ENCODE assay signal across 37 cellular contexts in the genomic region with DNA sequence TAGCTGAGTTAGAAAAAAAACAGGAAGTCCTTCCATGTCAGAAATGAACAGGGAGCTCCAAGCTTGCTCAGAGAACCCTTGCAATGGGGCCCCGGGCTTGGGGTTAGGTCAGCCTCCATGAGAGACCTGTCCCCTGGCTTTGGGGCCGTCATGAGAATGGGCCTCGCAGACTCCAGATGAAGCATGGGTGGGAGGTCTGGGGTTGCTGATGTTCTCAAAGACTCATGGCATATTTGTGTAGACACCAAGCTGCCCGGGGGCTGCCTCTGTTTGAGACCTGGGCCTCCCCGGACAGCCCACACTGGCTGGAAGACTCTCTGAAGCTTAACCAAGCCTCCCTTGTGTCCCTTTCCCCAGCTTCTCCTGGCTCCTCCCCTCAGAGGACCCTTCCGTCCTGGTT.
"Had no signal": no experiment of that assay in that cellular context is flagged by ENCODE, and none has a peak within 500 bp of the region (broad histone marks: within the 10 kb centered on the region; RNA-seq: fewer than 3 reads in every experiment).

No MANE protein-coding gene starts in this region.

- H3K27ac Mint-ChIP-seq: activated B cell treated with CpG ODN at 0.5 μM for 24 hours; activated CD4-positive, alpha-beta memory T cell treated with anti-CD3 and anti-CD28 coated beads for 36 hours; activated CD4-positive, alpha-beta T cell treated with anti-CD3 and anti-CD28 coated beads, Interleukin-2, amount 10 ng/mL, durations not matched to agents 24 days and 14 days; activated CD8-positive, alpha-beta T cell treated with anti-CD3 and anti-CD28 coated beads for 36 hours; activated naive CD4-positive, alpha-beta T cell treated with anti-CD3 and anti-CD28 coated beads for 36 hours; activated naive CD4-positive, alpha-beta T cell treated with anti-CD3 and anti-CD28 coated beads, Interleukin-2, amount 50 U/mL, for 72 hours; activated naive CD8-positive, alpha-beta T cell treated with anti-CD3 and anti-CD28 coated beads for 36 hours; activated T-cell treated with anti-CD3 and anti-CD28 coated beads, Interleukin-2, amount 50 U/mL, for 72 hours; activated T-helper 1 cell treated with anti-CD3 and anti-CD28 coated beads, Interleukin-12 subunit alpha, Interleukin-12 subunit beta, Interleukin-2, Interleukin-4 antibody, amounts not matched to agents 30 ng/mL and 10 ng/mL and 1 ng/mL, durations not matched to agents 14 hours and 24 hours and 36 hours; activated T-helper 17 cell treated with anti-CD3 and anti-CD28 coated beads, Interleukin-2, amount 50 U/mL, for 72 hours; T-helper 1 cell treated with Interleukin-12 subunit alpha and Interleukin-12 subunit beta and Interleukin-4 antibody, amounts not matched to agents 30 μg/mL and 1 μg/mL, for 36 hours; T-helper 2 cell treated with Interferon-gamma antibody and Interleukin-4, amounts not matched to agents 5 μg/mL and 100 μg/mL, for 36 hours had no signal

- H3K27ac ChIP-seq: adrenal gland, body of pancreas, brain microvascular endothelial cell, breast epithelium, VCaP had no signal

- H3K4me1 Mint-ChIP-seq: activated B cell treated with CpG ODN at 0.5 μM for 24 hours; activated CD4-positive, alpha-beta T cell treated with anti-CD3 and anti-CD28 coated beads, Interleukin-2, amount 10 ng/mL, durations not matched to agents 24 days and 14 days; activated naive CD8-positive, alpha-beta T cell treated with anti-CD3 and anti-CD28 coated beads for 36 hours; activated T-helper 17 cell treated with anti-CD3 and anti-CD28 coated beads, Interleukin-2, amount 50 U/mL, for 72 hours; central memory CD8-positive, alpha-beta T cell had no signal

- H3K4me1 ChIP-seq: adrenal gland, body of pancreas, breast epithelium had no signal

- DNase-seq: activated B cell treated with CpG ODN at 0.5 μM for 24 hours; activated CD4-positive, alpha-beta memory T cell treated with anti-CD3 and anti-CD28 coated beads for 36 hours; activated CD4-positive, alpha-beta T cell treated with anti-CD3 and anti-CD28 coated beads for 4 hours; activated CD4-positive, alpha-beta T cell treated with anti-CD3 and anti-CD28 coated beads, Interleukin-2, amount 10 ng/mL, durations not matched to agents 24 days and 14 days; activated CD4-positive, alpha-beta T cell treated with anti-CD3 and anti-CD28 coated beads, Interleukin-2, amount 50 U/mL, for 1 hour; activated CD4-positive, alpha-beta T cell treated with anti-CD3 and anti-CD28 coated beads, Interleukin-2, amount 50 U/mL, for 4 hours; activated CD4-positive, CD25-positive, alpha-beta regulatory T cell treated with anti-CD3 and anti-CD28 coated beads, Interleukin-2, amount 50 U/mL, for 72 hours; activated CD8-positive, alpha-beta memory T cell treated with anti-CD3 and anti-CD28 coated beads, Interleukin-2, amount 50 U/mL, for 4 hours; activated CD8-positive, alpha-beta T cell treated with anti-CD3 and anti-CD28 coated beads for 36 hours; activated effector memory CD4-positive, alpha-beta T cell treated with anti-CD3 and anti-CD28 coated beads, Interleukin-2, amount 50 U/mL, for 16 hours; activated gamma-delta T cell treated with Interleukin-2 at 50 U/mL for 16 hours; activated naive CD4-positive, alpha-beta T cell; activated naive CD4-positive, alpha-beta T cell treated with anti-CD3 and anti-CD28 coated beads for 36 hours; activated naive CD4-positive, alpha-beta T cell treated with anti-CD3 and anti-CD28 coated beads, Interleukin-2, amount 50 U/mL, for 16 hours; activated naive CD8-positive, alpha-beta T cell treated with anti-CD3 and anti-CD28 coated beads for 36 hours; activated T-cell treated with anti-CD3 and anti-CD28 coated beads for 4 hours; activated T-cell treated with anti-CD3 and anti-CD28 coated beads, Interleukin-2, amount 50 U/mL, for 1 hour; activated T-cell treated with anti-CD3 and anti-CD28 coated beads, Interleukin-2, amount 50 U/mL, for 4 hours; activated T-cell treated with anti-CD3 and anti-CD28 coated beads, Interleukin-2, amount 50 U/mL, for 72 hours; adrenal gland; amniotic stem cell; aorta; body of pancreas; brain microvascular endothelial cell; caudate nucleus; cerebellar nuclear complex; T-helper 1 cell; T-helper 2 cell; T-helper 9 cell had no signal

- H3K9me3 ChIP-seq: adrenal gland, body of pancreas, breast epithelium had no signal

- H3K27me3 Mint-ChIP-seq: activated B cell treated with CpG ODN at 0.5 μM for 24 hours; activated CD4-positive, alpha-beta T cell treated with anti-CD3 and anti-CD28 coated beads, Interleukin-2, amount 10 ng/mL, durations not matched to agents 24 days and 14 days; activated CD8-positive, alpha-beta T cell treated with anti-CD3 and anti-CD28 coated beads for 36 hours; central memory CD8-positive, alpha-beta T cell had no signal

- H3K9me3 Mint-ChIP-seq: activated B cell treated with CpG ODN at 0.5 μM for 24 hours; activated CD4-positive, alpha-beta memory T cell treated with anti-CD3 and anti-CD28 coated beads for 36 hours; activated CD4-positive, alpha-beta T cell treated with anti-CD3 and anti-CD28 coated beads, Interleukin-2, amount 10 ng/mL, durations not matched to agents 24 days and 14 days; activated CD8-positive, alpha-beta T cell treated with anti-CD3 and anti-CD28 coated beads for 36 hours; activated naive CD8-positive, alpha-beta T cell treated with anti-CD3 and anti-CD28 coated beads for 36 hours; activated T-helper 17 cell treated with anti-CD3 and anti-CD28 coated beads, Interleukin-2, amount 50 U/mL, for 72 hours had no signal

- H3K4me3 Mint-ChIP-seq: activated B cell treated with CpG ODN at 0.5 μM for 24 hours; activated CD4-positive, alpha-beta memory T cell treated with anti-CD3 and anti-CD28 coated beads for 36 hours; activated CD4-positive, alpha-beta T cell treated with anti-CD3 and anti-CD28 coated beads, Interleukin-2, amount 10 ng/mL, durations not matched to agents 24 days and 14 days; activated CD8-positive, alpha-beta T cell treated with anti-CD3 and anti-CD28 coated beads for 36 hours; activated naive CD4-positive, alpha-beta T cell treated with anti-CD3 and anti-CD28 coated beads for 36 hours; activated naive CD8-positive, alpha-beta T cell treated with anti-CD3 and anti-CD28 coated beads for 36 hours; activated T-cell treated with anti-CD3 and anti-CD28 coated beads, Interleukin-2, amount 50 U/mL, for 4 hours; activated T-cell treated with anti-CD3 and anti-CD28 coated beads, Interleukin-2, amount 50 U/mL, for 72 hours; activated T-helper 1 cell treated with anti-CD3 and anti-CD28 coated beads, Interleukin-12 subunit alpha, Interleukin-12 subunit beta, Interleukin-2, Interleukin-4 antibody, amounts not matched to agents 30 ng/mL and 10 ng/mL and 1 ng/mL, durations not matched to agents 14 hours and 24 hours and 36 hours; activated T-helper 17 cell treated with anti-CD3 and anti-CD28 coated beads, Interleukin-2, amount 50 U/mL, for 72 hours; central memory CD8-positive, alpha-beta T cell; T-helper 1 cell treated with Interleukin-12 subunit alpha and Interleukin-12 subunit beta and Interleukin-4 antibody, amounts not matched to agents 30 μg/mL and 1 μg/mL, for 36 hours; T-helper 2 cell treated with Interferon-gamma antibody and Interleukin-4, amounts not matched to agents 5 μg/mL and 100 μg/mL, for 36 hours had no signal

- H3K4me3 ChIP-seq: adrenal gland, body of pancreas, breast epithelium had no signal

- H3K27me3 ChIP-seq: adrenal gland, body of pancreas, brain microvascular endothelial cell, breast epithelium had no signal

- H3K36me3 Mint-ChIP-seq: activated CD4-positive, alpha-beta memory T cell treated with anti-CD3 and anti-CD28 coated beads for 36 hours; activated naive CD8-positive, alpha-beta T cell treated with anti-CD3 and anti-CD28 coated beads for 36 hours had no signal

- ATAC-seq: activated CD8-positive, alpha-beta T cell treated with anti-CD3 and anti-CD28 coated beads for 36 hours; activated naive CD4-positive, alpha-beta T cell treated with anti-CD3 and anti-CD28 coated beads, Interleukin-2, amount 50 U/mL, for 72 hours; activated T-cell treated with anti-CD3 and anti-CD28 coated beads, Interleukin-2, amount 50 U/mL, for 4 hours; activated T-cell treated with anti-CD3 and anti-CD28 coated beads, Interleukin-2, amount 50 U/mL, for 72 hours; activated T-helper 17 cell treated with anti-CD3 and anti-CD28 coated beads, Interleukin-2, amount 50 U/mL, for 72 hours; body of pancreas had no signal

- H3K36me3 ChIP-seq: adrenal gland, brain microvascular endothelial cell, breast epithelium had no signal
